ENCODE assay signal across 6 cellular contexts in genomic region chr6:104648347-104648746, GRCh38.
"Had no signal": no experiment of that assay in that cellular context is flagged by ENCODE, and none has a peak within 500 bp of the region (broad histone marks: within the 10 kb centered on the region; RNA-seq: fewer than 3 reads in every experiment).

No MANE protein-coding gene starts in this region.

- H3K4me3 Mint-ChIP-seq: IgD-negative memory B cell had no signal

- H3K9me3 Mint-ChIP-seq: IgD-negative memory B cell had no signal

- ATAC-seq: HepG2, K562 had no signal

- H3K27ac Mint-ChIP-seq: IgD-negative memory B cell had no signal

- DNase-seq: IMR-90, KBM-7, KG1 had no signal

- H3K27me3 Mint-ChIP-seq: IgD-negative memory B cell had no signal

- H3K4me1 Mint-ChIP-seq: IgD-negative memory B cell had no signal

- H3K4me3 ChIP-seq: K562 had no signal
